In the genomic region with DNA sequence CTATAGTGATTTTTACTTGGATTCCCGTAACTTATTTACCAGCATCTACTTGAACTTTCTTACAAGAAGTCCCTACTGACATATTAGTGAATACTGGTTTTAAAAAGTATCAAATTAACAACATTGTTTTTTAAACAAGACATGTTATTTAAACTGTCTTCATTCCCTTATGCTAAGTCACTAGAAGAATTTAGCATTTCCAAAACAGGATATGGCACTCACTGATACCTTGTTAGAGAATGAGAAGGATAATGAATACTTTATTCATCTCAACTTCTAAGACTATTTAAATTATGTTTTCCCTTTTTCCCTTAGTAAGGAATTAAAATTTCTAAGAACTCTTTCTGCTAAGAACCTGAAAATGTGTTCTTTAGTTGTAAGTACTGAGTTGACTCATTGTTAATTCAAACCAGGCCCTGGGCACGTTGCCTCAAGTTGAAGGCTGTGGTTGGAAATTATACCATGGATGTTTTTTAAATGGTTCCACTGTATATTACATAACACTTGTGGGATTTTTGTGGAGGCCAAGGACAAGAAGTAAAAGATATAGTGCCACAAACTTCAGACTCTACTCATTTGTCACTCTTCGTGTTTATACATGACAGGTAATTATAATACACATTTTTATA, we compare ENCODE assay signal across 1 cellular context.
TF ChIP-seq lines count a peak whose summit lies in the region.

No MANE protein-coding gene starts in this region.

TF ChIP-seq in WTC11, 78 proteins besides CTCF, POLR2A, EP300 and RAD21 (continued from another document):
- TF ChIP-seq, protein P1, sequence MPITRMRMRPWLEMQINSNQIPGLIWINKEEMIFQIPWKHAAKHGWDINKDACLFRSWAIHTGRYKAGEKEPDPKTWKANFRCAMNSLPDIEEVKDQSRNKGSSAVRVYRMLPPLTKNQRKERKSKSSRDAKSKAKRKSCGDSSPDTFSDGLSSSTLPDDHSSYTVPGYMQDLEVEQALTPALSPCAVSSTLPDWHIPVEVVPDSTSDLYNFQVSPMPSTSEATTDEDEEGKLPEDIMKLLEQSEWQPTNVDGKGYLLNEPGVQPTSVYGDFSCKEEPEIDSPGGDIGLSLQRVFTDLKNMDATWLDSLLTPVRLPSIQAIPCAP (CRISPR knock-in tag; IDR thresholded peaks at IDR 0.05): no peak
- no peak for TF ChIP-seq PRRX2 (CRISPR knock-in tag; IDR thresholded peaks at IDR 0.05)
- no peak for TF ChIP-seq CREM (CRISPR knock-in tag; IDR thresholded peaks at IDR 0.05)
- TF ChIP-seq, protein P2, sequence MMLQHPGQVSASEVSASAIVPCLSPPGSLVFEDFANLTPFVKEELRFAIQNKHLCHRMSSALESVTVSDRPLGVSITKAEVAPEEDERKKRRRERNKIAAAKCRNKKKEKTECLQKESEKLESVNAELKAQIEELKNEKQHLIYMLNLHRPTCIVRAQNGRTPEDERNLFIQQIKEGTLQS (CRISPR knock-in tag; conservative IDR thresholded peaks at IDR 0.05): no peak
- TF ChIP-seq ETV6 (CRISPR knock-in tag; IDR thresholded peaks at IDR 0.05): no peak
- TF ChIP-seq GABPB1 (CRISPR knock-in tag; IDR thresholded peaks at IDR 0.05): no peak
- TF ChIP-seq, protein P3, sequence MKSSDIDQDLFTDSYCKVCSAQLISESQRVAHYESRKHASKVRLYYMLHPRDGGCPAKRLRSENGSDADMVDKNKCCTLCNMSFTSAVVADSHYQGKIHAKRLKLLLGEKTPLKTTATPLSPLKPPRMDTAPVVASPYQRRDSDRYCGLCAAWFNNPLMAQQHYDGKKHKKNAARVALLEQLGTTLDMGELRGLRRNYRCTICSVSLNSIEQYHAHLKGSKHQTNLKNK (CRISPR knock-in tag; IDR thresholded peaks at IDR 0.05): no peak
- TF ChIP-seq TCF7 (CRISPR knock-in tag; IDR thresholded peaks at IDR 0.05; ENCODE audit: low read depth): no peak
- TF ChIP-seq, protein P4, sequence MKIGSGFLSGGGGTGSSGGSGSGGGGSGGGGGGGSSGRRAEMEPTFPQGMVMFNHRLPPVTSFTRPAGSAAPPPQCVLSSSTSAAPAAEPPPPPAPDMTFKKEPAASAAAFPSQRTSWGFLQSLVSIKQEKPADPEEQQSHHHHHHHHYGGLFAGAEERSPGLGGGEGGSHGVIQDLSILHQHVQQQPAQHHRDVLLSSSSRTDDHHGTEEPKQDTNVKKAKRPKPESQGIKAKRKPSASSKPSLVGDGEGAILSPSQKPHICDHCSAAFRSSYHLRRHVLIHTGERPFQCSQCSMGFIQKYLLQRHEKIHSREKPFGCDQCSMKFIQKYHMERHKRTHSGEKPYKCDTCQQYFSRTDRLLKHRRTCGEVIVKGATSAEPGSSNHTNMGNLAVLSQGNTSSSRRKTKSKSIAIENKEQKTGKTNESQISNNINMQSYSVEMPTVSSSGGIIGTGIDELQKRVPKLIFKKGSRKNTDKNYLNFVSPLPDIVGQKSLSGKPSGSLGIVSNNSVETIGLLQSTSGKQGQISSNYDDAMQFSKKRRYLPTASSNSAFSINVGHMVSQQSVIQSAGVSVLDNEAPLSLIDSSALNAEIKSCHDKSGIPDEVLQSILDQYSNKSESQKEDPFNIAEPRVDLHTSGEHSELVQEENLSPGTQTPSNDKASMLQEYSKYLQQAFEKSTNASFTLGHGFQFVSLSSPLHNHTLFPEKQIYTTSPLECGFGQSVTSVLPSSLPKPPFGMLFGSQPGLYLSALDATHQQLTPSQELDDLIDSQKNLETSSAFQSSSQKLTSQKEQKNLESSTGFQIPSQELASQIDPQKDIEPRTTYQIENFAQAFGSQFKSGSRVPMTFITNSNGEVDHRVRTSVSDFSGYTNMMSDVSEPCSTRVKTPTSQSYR (CRISPR knock-in tag; IDR thresholded peaks at IDR 0.05): no peak
- TF ChIP-seq, protein P5, sequence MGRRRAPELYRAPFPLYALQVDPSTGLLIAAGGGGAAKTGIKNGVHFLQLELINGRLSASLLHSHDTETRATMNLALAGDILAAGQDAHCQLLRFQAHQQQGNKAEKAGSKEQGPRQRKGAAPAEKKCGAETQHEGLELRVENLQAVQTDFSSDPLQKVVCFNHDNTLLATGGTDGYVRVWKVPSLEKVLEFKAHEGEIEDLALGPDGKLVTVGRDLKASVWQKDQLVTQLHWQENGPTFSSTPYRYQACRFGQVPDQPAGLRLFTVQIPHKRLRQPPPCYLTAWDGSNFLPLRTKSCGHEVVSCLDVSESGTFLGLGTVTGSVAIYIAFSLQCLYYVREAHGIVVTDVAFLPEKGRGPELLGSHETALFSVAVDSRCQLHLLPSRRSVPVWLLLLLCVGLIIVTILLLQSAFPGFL (CRISPR knock-in tag; IDR thresholded peaks at IDR 0.05; ENCODE audit: borderline replicate concordance): no peak
- TF ChIP-seq, protein P6, sequence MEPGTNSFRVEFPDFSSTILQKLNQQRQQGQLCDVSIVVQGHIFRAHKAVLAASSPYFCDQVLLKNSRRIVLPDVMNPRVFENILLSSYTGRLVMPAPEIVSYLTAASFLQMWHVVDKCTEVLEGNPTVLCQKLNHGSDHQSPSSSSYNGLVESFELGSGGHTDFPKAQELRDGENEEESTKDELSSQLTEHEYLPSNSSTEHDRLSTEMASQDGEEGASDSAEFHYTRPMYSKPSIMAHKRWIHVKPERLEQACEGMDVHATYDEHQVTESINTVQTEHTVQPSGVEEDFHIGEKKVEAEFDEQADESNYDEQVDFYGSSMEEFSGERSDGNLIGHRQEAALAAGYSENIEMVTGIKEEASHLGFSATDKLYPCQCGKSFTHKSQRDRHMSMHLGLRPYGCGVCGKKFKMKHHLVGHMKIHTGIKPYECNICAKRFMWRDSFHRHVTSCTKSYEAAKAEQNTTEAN (CRISPR knock-in tag; IDR thresholded peaks at IDR 0.05): no peak
- TF ChIP-seq SOX15 (CRISPR knock-in tag; IDR thresholded peaks at IDR 0.05): no peak
TF ChIP-seq in WTC11: peak in this region for 0.
